ENCODE assay signal across 18 cellular contexts in genomic region chr1:84425145-84425876, GRCh38. TPM values are rescaled to one million over a fixed set of nuclear protein-coding genes. Genes with fewer than 3 reads are reported as not detected.
"Had no signal": no experiment of that assay in that cellular context is flagged by ENCODE, and none has a peak within 500 bp of the region (broad histone marks: within the 10 kb centered on the region; RNA-seq: fewer than 3 reads in every experiment).

No MANE protein-coding gene starts in this region.

- H3K27ac ChIP-seq: brain microvascular endothelial cell, neural progenitor cell, parathyroid adenoma, stomach, vagina had no signal

- H3K4me1 ChIP-seq: neural progenitor cell, parathyroid adenoma, vagina had no signal

- H3K4me2 ChIP-seq: neural progenitor cell had no signal

- H3K9me3 ChIP-seq: vagina had no signal

- H3K9ac ChIP-seq: neural progenitor cell, parathyroid adenoma had no signal

- H2AFZ ChIP-seq: neural progenitor cell, parathyroid adenoma had no signal

- H3K27me3 ChIP-seq: brain microvascular endothelial cell, neural progenitor cell, stomach, vagina had no signal

- H3K4me3 ChIP-seq: neural progenitor cell, stomach, vagina had no signal

- DNase-seq: activated CD4-positive, alpha-beta T cell treated with anti-CD3 and anti-CD28 coated beads, Interleukin-2, amount 50 U/mL, for 4 hours; activated CD4-positive, CD25-positive, alpha-beta regulatory T cell treated with anti-CD3 and anti-CD28 coated beads, Interleukin-2, amount 50 U/mL, for 72 hours; activated T-cell treated with anti-CD3 and anti-CD28 coated beads, Interleukin-2, amount 50 U/mL, for 1 hour; amygdala; brain microvascular endothelial cell; endodermal cell; erythroblast; hippocampal formation; kidney glomerular epithelial cell; stimulated activated CD4-positive, alpha-beta T cell treated with anti-CD3 and anti-CD28 coated beads, Interleukin-4, amount 100 ng/mL, for 4 hours; stomach had no signal

- H3K79me2 ChIP-seq: parathyroid adenoma had no signal

- H3K36me3 ChIP-seq: brain microvascular endothelial cell, neural progenitor cell, stomach, vagina had no signal

RNA-seq across cellular contexts. Expression of gene DNASE2B, which starts 27.0 kb away (rescaled TPM):
- total RNA-seq: endodermal cell, liver, mesothelial cell of epicardium, myocyte, renal cortical epithelial cell, stomach, vagina had no signal
- polyA plus RNA-seq: liver had no signal
